In genomic region chr3:123582315-123582714, GRCh38 we compare ENCODE assay signal across 16 cellular contexts. TPM values are rescaled to one million over a fixed set of nuclear protein-coding genes. Genes with fewer than 3 reads are reported as not detected.
DNase-seq lines count a peak whose midpoint lies in the region; ATAC-seq lines count a peak whose summit lies in the region.
"Had no signal": no experiment of that assay in that cellular context is flagged by ENCODE, and none has a peak within 500 bp of the region (broad histone marks: within the 10 kb centered on the region; RNA-seq: fewer than 3 reads in every experiment).

No MANE protein-coding gene starts in this region.

- H3K4me2 ChIP-seq in trophoblast cell (ENCODE audit: low read length): no peak overlapping the region

- H4K12ac ChIP-seq in trophoblast cell (ENCODE audit: low read depth, low read length): no peak overlapping the region

- H3K4me1 ChIP-seq in trophoblast cell (ENCODE audit: control insufficient read depth in 1 of 2, insufficient read depth in 2 of 2, low read length in 2 of 2): peaks cover 0 to 3% of the 10 kb centered on the region in 2 experiments

- no peak overlapping the region for H3K4me3 ChIP-seq in trophoblast cell (ENCODE audit: low read depth, low read length)
- H3K4me3 ChIP-seq: body of pancreas, right lobe of liver had no signal

- H3K18ac ChIP-seq in trophoblast cell (ENCODE audit: low read length): no peak overlapping the region

- no peaks in the 10 kb centered on the region for H3K9me3 ChIP-seq in trophoblast cell (ENCODE audit: insufficient read depth, low read depth, low read length)
- H3K9me3 ChIP-seq: body of pancreas, neutrophil, right lobe of liver had no signal

- no peak overlapping the region for H2BK120ac ChIP-seq in trophoblast cell (ENCODE audit: insufficient read depth, low read length, poor library complexity)

- H3K23ac ChIP-seq in trophoblast cell (ENCODE audit: low read length): no peak overlapping the region

- no peak overlapping the region for H4K8ac ChIP-seq in trophoblast cell (ENCODE audit: low read depth, low read length)

- DNase-seq in G401 (ENCODE audit: low spot score): peak; percentile 74
- peak; percentile 0 for DNase-seq in NCI-H69 (lab: John Stamatoyannopoulos, UW)
- peak; percentile 70 for DNase-seq in cerebellar cortex (ENCODE audit: low spot score)
- no peak for DNase-seq in trophoblast cell
- DNase-seq in NCI-H1436 treated with DMSO at 0.1 percent for 48 hours (lab: John Stamatoyannopoulos, UW): no peak
- DNase-seq: activated CD4-positive, alpha-beta T cell treated with anti-CD3 and anti-CD28 coated beads for 36 hours; activated CD8-positive, alpha-beta memory T cell treated with anti-CD3 and anti-CD28 coated beads, Interleukin-2, amount 50 U/mL, for 48 hours; activated naive CD4-positive, alpha-beta T cell treated with Interleukin-2 at 50 U/mL for 16 hours; HCEC 1CT; islet precursor cell; T1000 had no signal

- H3K14ac ChIP-seq in trophoblast cell (ENCODE audit: low read length): no peak overlapping the region

- peaks cover 13% of the 10 kb centered on the region for H3K79me2 ChIP-seq in trophoblast cell (ENCODE audit: control insufficient read depth, insufficient read depth, low read length, poor library complexity)

- no peak overlapping the region for H2AK5ac ChIP-seq in trophoblast cell (ENCODE audit: low read length)

- peaks cover 18% of the 10 kb centered on the region for H3K79me1 ChIP-seq in trophoblast cell (ENCODE audit: low read length)

- no peak overlapping the region for H4K91ac ChIP-seq in trophoblast cell (ENCODE audit: low read depth, low read length)

- peak overlapping the region; percentile 76 for H3K4ac ChIP-seq in trophoblast cell (ENCODE audit: low read depth, low read length)

- no peak overlapping the region for H2BK12ac ChIP-seq in trophoblast cell (ENCODE audit: low read length)

- H3K36me3 ChIP-seq in trophoblast cell (ENCODE audit: control insufficient read depth in 1 of 2, insufficient read depth in 2 of 2, low read length in 2 of 2): peaks cover 12 to 24% of the 10 kb centered on the region in 2 experiments

- ATAC-seq in HG03342 (IDR thresholded peaks at IDR 0.05; ENCODE audit: unreplicated experiment): no peak
- ATAC-seq in HG02938 (IDR thresholded peaks at IDR 0.05; ENCODE audit: unreplicated experiment): no peak
- ATAC-seq: activated CD4-positive, alpha-beta T cell treated with anti-CD3 and anti-CD28 coated beads for 36 hours; body of pancreas had no signal

- H2AFZ ChIP-seq in trophoblast cell (ENCODE audit: insufficient read depth, low read length, poor library complexity): no peak overlapping the region

- H3K27me3 ChIP-seq in trophoblast cell (ENCODE audit: insufficient read depth, low read length): no peaks in the 10 kb centered on the region
- H3K27me3 ChIP-seq: body of pancreas, right lobe of liver had no signal

- in situ Hi-C loops in G401 (cut with HindIII; ENCODE audit: low sequenced_read_pairs): no loop called here

- H2BK5ac ChIP-seq in trophoblast cell (ENCODE audit: low read depth, low read length, poor library complexity): no peak overlapping the region

- H3K27ac ChIP-seq in trophoblast cell (ENCODE audit: low read depth, low read length): no peak overlapping the region
- H3K27ac ChIP-seq: neutrophil, right lobe of liver had no signal

- WGBS in trophoblast cell (ENCODE audit: extremely low coverage, insufficient coverage, insufficient read length): no CpG with 5 or more reads among the region's 3 CpGs

- no peak overlapping the region for H3K9ac ChIP-seq in trophoblast cell (ENCODE audit: low read length)

RNA-seq across cellular contexts. Expression of gene HACD2, which starts 2.5 kb away (rescaled TPM):
- 13.8 and 18.9 TPM in 2 replicates for total RNA-seq in G401 (2014; rRNA removed; shearing (Covaris generic))
- 48.8 and 49.1 TPM in 2 replicates for polyA plus RNA-seq in trophoblast cell (2013)

Comparison
In these comparisons a context has a peak if more than half of its experiments do, and no peak if none do; other contexts are left out.
1. DNase-seq: peak in G401 (single experiment), NCI-H69 (single experiment) and cerebellar cortex (single experiment); none in trophoblast cell (0 of 2) and NCI-H1436 treated with DMSO at 0.1 percent for 48 hours (single experiment).